ENCODE assay signal across 2 cellular contexts in genomic region chr16:55322327-55322726, GRCh38.
A peak's percentile ranks its signal among the peaks of the same experiment; 100 is the strongest.
TF ChIP-seq lines count a peak whose summit lies in the region.

No MANE protein-coding gene starts in this region.

TF ChIP-seq in HepG2, 621 proteins besides CTCF, POLR2A, EP300 and RAD21:
- TF ChIP-seq SALL1 (CRISPR knock-in tag; IDR thresholded peaks at IDR 0.05) (no peak), ZNF879 (CRISPR knock-in tag; IDR thresholded peaks at IDR 0.05) (no peak), MAFF (IDR thresholded peaks at IDR 0.05; ENCODE audit: low read depth, low read length) (peak; percentile 84), MAFK (conservative IDR thresholded peaks at IDR 0.05 in 1 of 2, IDR thresholded peaks at IDR 0.05 in 1 of 2; ENCODE audit: low read length in 2 of 2) (peak; percentile 59 to 93), GRHL1 (CRISPR knock-in tag; conservative IDR thresholded peaks at IDR 0.05) (no peak), FOSL2 (CRISPR knock-in tag; IDR thresholded peaks at IDR 0.05) (no peak), MAZ (IDR thresholded peaks at IDR 0.05; ENCODE audit: borderline replicate concordance, low read depth, low read length) (no peak), MAZ (CRISPR knock-in tag; IDR thresholded peaks at IDR 0.05; ENCODE audit: low read depth) (no peak), FOXA3 (CRISPR knock-in tag; IDR thresholded peaks at IDR 0.05) (no peak), ZNF121 (CRISPR knock-in tag; IDR thresholded peaks at IDR 0.05) (no peak)

TF ChIP-seq in K562, 482 proteins besides CTCF, POLR2A, EP300 and RAD21:
- TF ChIP-seq ZBTB2 (IDR thresholded peaks at IDR 0.05), result no peak
- TF ChIP-seq ZZZ3 (IDR thresholded peaks at IDR 0.05), result no peak
- TF ChIP-seq PHF8 (IDR thresholded peaks at IDR 0.05; ENCODE audit: borderline replicate concordance, low read length), result no peak
- TF ChIP-seq RHOXF2B (CRISPR knock-in tag; conservative IDR thresholded peaks at IDR 0.05), result no peak
- no peak for TF ChIP-seq ETV5 (CRISPR knock-in tag; IDR thresholded peaks at IDR 0.05; ENCODE audit: low read depth)
- peak; percentile 67 for TF ChIP-seq MAFF (IDR thresholded peaks at IDR 0.05; ENCODE audit: low read length)
- peak; percentile 52 for TF ChIP-seq MAFK (IDR thresholded peaks at IDR 0.05; ENCODE audit: low read length)
- TF ChIP-seq HNRNPH1 (optimal IDR thresholded peaks at IDR 0.05; ENCODE audit: low read depth, low read length), result no peak
- no peak for TF ChIP-seq ZNF75A (CRISPR knock-in tag; IDR thresholded peaks at IDR 0.05)
- no peak for TF ChIP-seq GABPA (tag; conservative IDR thresholded peaks at IDR 0.05; ENCODE audit: low read depth)
- TF ChIP-seq MTA1 (IDR thresholded peaks at IDR 0.05; ENCODE audit: borderline replicate concordance), result no peak
- peak; percentile 52 for TF ChIP-seq MAFG (tag; conservative IDR thresholded peaks at IDR 0.05)
- no peak for TF ChIP-seq BCLAF1 (IDR thresholded peaks at IDR 0.05; ENCODE audit: borderline replicate concordance in 1 of 2, control insufficient read depth in 1 of 2, low read depth in 2 of 2, low read length in 1 of 2)
- TF ChIP-seq ZNF316 (IDR thresholded peaks at IDR 0.05), result peak; percentile 59; the same call in 1 of the 2 replicates
- no peak for TF ChIP-seq NBN (IDR thresholded peaks at IDR 0.05; ENCODE audit: low read depth)
- peak; percentile 61; the same call in 1 of the 2 replicates for TF ChIP-seq C11orf30 (IDR thresholded peaks at IDR 0.05; ENCODE audit: low read depth)
- no peak for TF ChIP-seq THRA (IDR thresholded peaks at IDR 0.05)
